ENCODE assay signal across 1 cellular context in genomic region chr18:36758001-36758400, GRCh38.
TF ChIP-seq lines count a peak whose summit lies in the region.

No MANE protein-coding gene starts in this region.

TF ChIP-seq in IMR-90, 13 proteins besides CTCF, POLR2A, EP300 and RAD21 (continued from another document):
- TF ChIP-seq ELK1 (IDR thresholded peaks at IDR 0.05; ENCODE audit: borderline replicate concordance, low read depth, low read length) = no peak
- no peak for TF ChIP-seq MAFK (IDR thresholded peaks at IDR 0.05; ENCODE audit: low read depth, low read length)
- TF ChIP-seq MAZ (IDR thresholded peaks at IDR 0.05; ENCODE audit: borderline replicate concordance, low read depth, low read length) = no peak
